17 cellular contexts compared by ENCODE assay signal in genomic region chr5:73955447-73955846, GRCh38.
DNase-seq lines count a peak whose midpoint lies in the region; ATAC-seq lines count a peak whose summit lies in the region.
"Had no signal": no experiment of that assay in that cellular context is flagged by ENCODE, and none has a peak within 500 bp of the region (broad histone marks: within the 10 kb centered on the region; RNA-seq: fewer than 3 reads in every experiment).

No MANE protein-coding gene starts in this region.

- no peak for ATAC-seq in GM19467 (IDR thresholded peaks at IDR 0.05; ENCODE audit: unreplicated experiment)
- ATAC-seq: T-cell had no signal

- peak; percentile 80 for DNase-seq in NCI-H1694 (lab: John Stamatoyannopoulos, UW)
- DNase-seq in NCI-H69 (lab: John Stamatoyannopoulos, UW): peak; percentile 59
- DNase-seq in inferior parietal cortex (ENCODE audit: extremely low spot score): peak; percentile 53
- no peak for DNase-seq in activated effector memory CD4-positive, alpha-beta T cell treated with anti-CD3 and anti-CD28 coated beads, Interleukin-2, amount 50 U/mL, for 16 hours
- DNase-seq in NCI-H345 (lab: John Stamatoyannopoulos, UW): no peak
- DNase-seq in NCI-H1105 treated with DMSO at 0.1 percent for 48 hours (lab: John Stamatoyannopoulos, UW): no peak
- DNase-seq: ACHN, GDM1, MM.1S, NCI-H1092, NCI-H146, NCI-H82, SHP77, SK-N-SH, T-cell had no signal

- H3K27ac ChIP-seq in temporal lobe (ENCODE audit: low read depth, low read length): peak overlapping the region; percentile 13

Comparison
In these comparisons a context has a peak if more than half of its experiments do, and no peak if none do; other contexts are left out.
1. DNase-seq: peak in NCI-H1694 (single experiment), NCI-H69 (single experiment) and inferior parietal cortex (single experiment); none in activated effector memory CD4-positive, alpha-beta T cell treated with anti-CD3 and anti-CD28 coated beads, Interleukin-2, amount 50 U/mL, for 16 hours (single experiment), NCI-H345 (single experiment) and NCI-H1105 treated with DMSO at 0.1 percent for 48 hours (single experiment).